Comparison of ENCODE assay signal across 8 cellular contexts in the genomic region with DNA sequence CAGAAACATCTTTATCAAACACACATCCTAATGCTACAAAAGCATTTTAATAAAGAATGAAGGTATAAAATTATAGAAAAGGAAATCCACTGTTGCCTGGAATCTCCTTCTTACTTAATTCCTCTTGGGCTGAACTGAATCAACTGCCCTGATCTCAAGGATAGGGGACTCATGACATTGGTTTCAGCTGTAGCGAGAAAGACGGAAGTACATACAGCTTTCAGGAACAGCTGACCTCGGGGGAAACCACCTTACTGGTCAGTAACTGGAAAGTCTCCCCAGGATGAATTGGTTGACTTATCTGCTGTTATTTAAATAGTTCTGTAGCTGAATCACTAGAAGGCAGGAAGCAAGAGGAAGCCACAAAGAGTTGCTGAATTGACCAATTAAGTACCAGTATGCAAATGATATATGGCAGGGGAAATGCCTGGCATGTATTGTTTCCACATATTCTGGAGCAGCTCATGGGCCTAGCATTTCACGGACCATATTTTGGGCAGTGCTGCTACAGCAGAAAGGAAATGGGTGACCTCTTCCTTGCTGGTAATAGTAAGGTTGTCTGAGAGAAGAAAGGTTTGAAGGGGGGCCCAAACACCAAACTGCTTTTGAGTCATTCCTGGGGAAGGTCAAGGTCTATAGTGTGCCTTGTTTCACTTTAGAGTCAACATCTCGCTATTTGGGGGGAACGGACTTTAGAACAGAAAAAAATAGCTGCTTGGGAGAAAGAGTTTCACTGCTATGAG. TPM values are rescaled to one million over a fixed set of nuclear protein-coding genes. Genes with fewer than 3 reads are reported as not detected.
DNase-seq lines count a peak whose midpoint lies in the region; ATAC-seq and TF ChIP-seq lines count a peak whose summit lies in the region.

No MANE protein-coding gene starts in this region.

- ATAC-seq in GM18508 (IDR thresholded peaks at IDR 0.05; ENCODE audit: insufficient read depth, unreplicated experiment): peak; percentile 96
- ATAC-seq in HG02884 (IDR thresholded peaks at IDR 0.05; ENCODE audit: unreplicated experiment): peak; percentile 97

- H3K27ac ChIP-seq in AG04450 (ENCODE audit: low read depth, low read length): peak overlapping the region; percentile 95

- DNase-seq in AG04450 (ENCODE audit: low read depth, low spot score) (peak; percentile 96), NOMO-1 treated with dmso at 0.1 percent for 144 hours (lab: John Stamatoyannopoulos, UW; ENCODE audit: unreplicated experiment) (peak; percentile 85), amniotic stem cell (lab: John Stamatoyannopoulos, UW) (peak; percentile 99), left kidney (ENCODE audit: low read depth, low spot score) (peak; percentile 26), ureter (ENCODE audit: low spot score) (peak; percentile 63), NCI-H1417 treated with DMSO at 0.1 percent for 48 hours (lab: John Stamatoyannopoulos, UW) (no peak)

- POLR2A ChIA-PET in AG04450 (lab: Yijun Ruan, JAX): interaction anchor here (0.6 to 2.2 kb wide), 6 partner anchors 16 to 304 kb away, joined by 3 to 14 read pairs (median 6); a partner anchor contains a TSS

- H3K9me3 ChIP-seq in AG04450 (ENCODE audit: control insufficient read depth, insufficient read depth, low read length): no peaks in the 10 kb centered on the region

- no peak for TF ChIP-seq CTCF in AG04450 (IDR thresholded peaks at IDR 0.05; ENCODE audit: low read depth, low read length)

- H3K27me3 ChIP-seq in AG04450 (ENCODE audit: control insufficient read depth, insufficient read depth, low read length): no peaks in the 10 kb centered on the region

- no peak overlapping the region; the same call in 1 of the 2 replicates for H3K4me3 ChIP-seq in AG04450 (ENCODE audit: low read depth, low read length)

- CTCF ChIA-PET in AG04450 (lab: Charles Lee): interaction anchor here (0.7 to 2.2 kb wide), 5 partner anchors 14 to 199 kb away, joined by 4 to 8 read pairs (median 5); a partner anchor contains a TSS

RNA-seq across cellular contexts. Expression of a gene that starts 43.7 kb away (rescaled TPM):
- 0.29 and 0.30 TPM in 2 replicates for polyA plus RNA-seq in AG04450 (2011; rRNA removed)
- polyA minus RNA-seq in AG04450 (2011; rRNA and poly(A)+ RNA removed): 0.18 and 0.26 TPM in 2 replicates
- total RNA-seq in ureter: 37.0 TPM
